2 cellular contexts compared by ENCODE assay signal in the genomic region with DNA sequence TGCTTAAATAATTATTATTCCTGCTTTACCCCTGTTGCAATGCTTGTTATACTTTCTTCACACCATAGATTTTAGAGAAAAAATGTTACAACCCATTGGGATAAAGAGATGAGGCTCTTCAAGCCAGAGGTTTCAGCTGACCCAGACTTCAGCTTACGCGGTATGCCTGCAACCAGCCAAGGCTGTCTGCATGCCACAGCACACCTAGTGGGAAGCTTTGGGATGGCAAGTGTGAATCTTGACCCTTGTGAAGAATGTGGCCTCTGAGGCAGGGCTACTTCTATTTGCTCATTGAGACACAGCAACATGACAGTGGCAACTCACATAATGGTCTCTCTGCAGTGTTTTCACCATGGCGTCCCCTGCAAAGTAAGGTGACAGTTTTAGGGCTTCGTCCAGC.
TF ChIP-seq lines count a peak whose summit lies in the region.

No MANE protein-coding gene starts in this region.

TF ChIP-seq in K562, 482 proteins besides CTCF, POLR2A, EP300 and RAD21 (continued from another document):
- TF ChIP-seq ZNF140 (CRISPR knock-in tag; IDR thresholded peaks at IDR 0.05) (no peak), SRSF3 (IDR thresholded peaks at IDR 0.05; ENCODE audit: insufficient read depth, low read length) (no peak), NBN (IDR thresholded peaks at IDR 0.05; ENCODE audit: low read depth) (no peak), TAF1 (IDR thresholded peaks at IDR 0.05; ENCODE audit: control insufficient read depth, extremely low read depth, insufficient read depth, low read length, severe bottlenecking) (no peak)
- TF ChIP-seq, protein P1, sequence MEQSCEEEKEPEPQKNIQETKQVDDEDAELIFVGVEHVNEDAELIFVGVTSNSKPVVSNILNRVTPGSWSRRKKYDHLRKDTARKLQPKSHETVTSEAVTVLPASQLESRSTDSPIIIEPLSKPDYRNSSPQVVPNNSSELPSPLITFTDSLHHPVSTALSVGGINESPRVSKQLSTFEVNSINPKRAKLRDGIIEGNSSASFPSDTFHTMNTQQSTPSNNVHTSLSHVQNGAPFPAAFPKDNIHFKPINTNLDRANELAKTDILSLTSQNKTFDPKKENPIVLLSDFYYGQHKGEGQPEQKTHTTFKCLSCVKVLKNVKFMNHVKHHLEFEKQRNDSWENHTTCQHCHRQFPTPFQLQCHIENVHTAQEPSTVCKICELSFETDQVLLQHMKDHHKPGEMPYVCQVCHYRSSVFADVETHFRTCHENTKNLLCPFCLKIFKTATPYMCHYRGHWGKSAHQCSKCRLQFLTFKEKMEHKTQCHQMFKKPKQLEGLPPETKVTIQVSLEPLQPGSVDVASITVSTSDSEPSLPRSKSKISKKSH (CRISPR knock-in tag; IDR thresholded peaks at IDR 0.05), result no peak

TF ChIP-seq in neural cell, 6 proteins besides CTCF, POLR2A, EP300 and RAD21 (continued from another document):
- TF ChIP-seq EZH2 (IDR thresholded peaks at IDR 0.05; ENCODE audit: borderline replicate concordance, insufficient read depth, low read length, poor library complexity, severe bottlenecking), result no peak
- no peak for TF ChIP-seq POLR2AphosphoS5 (IDR thresholded peaks at IDR 0.05)
